ENCODE assay signal across 1 cellular context in genomic region chr12:89335452-89336244, GRCh38.
TF ChIP-seq lines count a peak whose summit lies in the region.

No MANE protein-coding gene starts in this region.

TF ChIP-seq in IMR-90, 13 proteins besides CTCF, POLR2A, EP300 and RAD21:
- TF ChIP-seq FOS (IDR thresholded peaks at IDR 0.05; ENCODE audit: low read depth, low read length) (no peak), MXI1 (IDR thresholded peaks at IDR 0.05; ENCODE audit: borderline replicate concordance, low read depth, low read length) (no peak), CHD1 (IDR thresholded peaks at IDR 0.05; ENCODE audit: low read depth, low read length) (no peak), RCOR1 (IDR thresholded peaks at IDR 0.05; ENCODE audit: insufficient replicate concordance, low read length) (no peak), NFE2L2 (IDR thresholded peaks at IDR 0.05; ENCODE audit: low read depth, low read length) (no peak)
